In genomic region chr5:150162142-150162513, GRCh38 we compare ENCODE assay signal across 18 cellular contexts. TPM values are rescaled to one million over a fixed set of nuclear protein-coding genes. Genes with fewer than 3 reads are reported as not detected.
A peak's percentile ranks its signal among the peaks of the same experiment; 100 is the strongest.
DNase-seq lines count a peak whose midpoint lies in the region; ATAC-seq, FAIRE-seq and TF ChIP-seq lines count a peak whose summit lies in the region.
"Had no signal": no experiment of that assay in that cellular context is flagged by ENCODE, and none has a peak within 500 bp of the region (broad histone marks: within the 10 kb centered on the region; RNA-seq: fewer than 3 reads in every experiment).

No MANE protein-coding gene starts in this region.

- H2BK12ac ChIP-seq in H1 (ENCODE audit: low read depth, low read length) (no peak overlapping the region), trophoblast cell (ENCODE audit: low read length) (peak overlapping the region; percentile 61)

- peak overlapping the region; percentile 0 for H4K12ac ChIP-seq in trophoblast cell (ENCODE audit: low read depth, low read length)

- H3K56ac ChIP-seq in IMR-90 (ENCODE audit: extremely low read depth, insufficient read depth, low read length), result no peak overlapping the region
- H3K56ac ChIP-seq in H1 (replicated peaks; ENCODE audit: insufficient read length, low read depth, low read length), result no peak overlapping the region

- POLR2A ChIA-PET in IMR-90 (lab: Charles Lee; ENCODE audit: unreplicated experiment), result no interaction called here
- POLR2A ChIA-PET in H1 (lab: Charles Lee; ENCODE audit: partially characterized antibody), result interaction anchor here (1.1 kb wide), 2 partner anchors 54 to 58 kb away, joined by 3 read pairs; no protein-coding TSS in a partner anchor

- H3K9me3 ChIP-seq in BLaER1, result no peaks in the 10 kb centered on the region
- H3K9me3 ChIP-seq in IMR-90 (ENCODE audit: control insufficient read depth, insufficient read depth, low read length), result no peaks in the 10 kb centered on the region
- no peaks in the 10 kb centered on the region for H3K9me3 ChIP-seq in H1 (ENCODE audit: insufficient read depth in 2 of 2, low read depth in 1 of 2, low read length in 1 of 2)
- peaks cover 2% of the 10 kb centered on the region for H3K9me3 ChIP-seq in trophoblast cell (ENCODE audit: insufficient read depth, low read depth, low read length)
- no peaks in the 10 kb centered on the region for H3K9me3 ChIP-seq in Karpas-422 (ENCODE audit: low read length)

- no peak overlapping the region for H4K5ac ChIP-seq in IMR-90 (ENCODE audit: low read depth, low read length)
- H4K5ac ChIP-seq in H1 (ENCODE audit: insufficient read length, low read depth, low read length), result no peak overlapping the region

- no peak overlapping the region for H2BK5ac ChIP-seq in IMR-90 (ENCODE audit: low read depth, low read length, poor library complexity, severe bottlenecking)
- no peak overlapping the region for H2BK5ac ChIP-seq in H1 (ENCODE audit: low read depth, low read length)
- H2BK5ac ChIP-seq in trophoblast cell (ENCODE audit: low read depth, low read length, poor library complexity), result peak overlapping the region; percentile 18

- no TSS peak for BruUV-seq in IMR-90 (replicated peaks; lab: Mats Ljungman, UMichigan)

- DNase-seq in IMR-90 (no peak), H1 (ENCODE audit: low read depth in 1 of 2, low spot score in 2 of 2) (no peak), trophoblast cell (no peak), Karpas-422 (no peak), Ammon's horn (ENCODE audit: low spot score) (no peak)
- DNase-seq: DMS79 treated with DMSO at 0.1 percent for 48 hours, NCI-H2081 treated with DMSO at 0.1 percent for 48 hours, NCI-H524 treated with DMSO at 0.1 percent for 48 hours had no signal

- H3K23me2 ChIP-seq in H1 (ENCODE audit: low read depth, low read length), result peaks cover 1% of the 10 kb centered on the region; the same call in 1 of the 2 replicates

- peaks cover 0 to 31% of the 10 kb centered on the region in 2 experiments; a peak in 2 of 4 replicates for H3K79me1 ChIP-seq in IMR-90 (ENCODE audit: low read depth in 1 of 2, low read length in 2 of 2)
- H3K79me1 ChIP-seq in H1 (ENCODE audit: low read depth, low read length), result no peaks in the 10 kb centered on the region
- peaks cover 27% of the 10 kb centered on the region for H3K79me1 ChIP-seq in trophoblast cell (ENCODE audit: low read length)

- H3K79me2 ChIP-seq in H1 (ENCODE audit: control insufficient read depth in 1 of 2, insufficient read depth in 2 of 2, low read length in 2 of 2), result no peaks in the 10 kb centered on the region
- no peaks in the 10 kb centered on the region for H3K79me2 ChIP-seq in trophoblast cell (ENCODE audit: control insufficient read depth, insufficient read depth, low read length, poor library complexity)
- H3K79me2 ChIP-seq in Karpas-422 (ENCODE audit: low read length), result no peaks in the 10 kb centered on the region

- H3K9me1 ChIP-seq in IMR-90 (ENCODE audit: insufficient read depth, low read length), result peaks cover 30% of the 10 kb centered on the region

- H2AK9ac ChIP-seq in IMR-90 (replicated peaks; ENCODE audit: low read depth, low read length, poor library complexity), result peak overlapping the region; percentile 60

- no peak overlapping the region for H3K14ac ChIP-seq in IMR-90 (replicated peaks; ENCODE audit: low read depth, low read length)
- H3K14ac ChIP-seq in H1 (ENCODE audit: insufficient read length), result no peak overlapping the region
- peak overlapping the region; percentile 21 for H3K14ac ChIP-seq in trophoblast cell (ENCODE audit: low read length)

- dilution Hi-C loops in IMR-90 (cut with HindIII; ENCODE audit: low sequenced_read_pairs, unreplicated experiment), result no loop called here

- no peak for FAIRE-seq in H1 (lab: Jason Lieb, UNC)

- TF ChIP-seq CTCF in IMR-90 (conservative IDR thresholded peaks at IDR 0.05; ENCODE audit: low read depth, low read length) (no peak), H1 (IDR thresholded peaks at IDR 0.05; ENCODE audit: control extremely low read depth in 1 of 3, insufficient read depth in 1 of 3, low read depth in 1 of 3, low read length in 3 of 3) (no peak)

- no peak overlapping the region for H3K4ac ChIP-seq in IMR-90 (ENCODE audit: low read depth, low read length)
- no peak overlapping the region for H3K4ac ChIP-seq in H1 (replicated peaks; ENCODE audit: insufficient read length, low read depth, low read length)
- peak overlapping the region; percentile 38 for H3K4ac ChIP-seq in trophoblast cell (ENCODE audit: low read depth, low read length)

- intact Hi-C loops in IMR-90 (cut with micrococcal nuclease), result no loop called here

- H3K4me1 ChIP-seq in BLaER1 (peaks cover 94% of the 10 kb centered on the region), IMR-90 (ENCODE audit: control insufficient read depth, insufficient read depth, low read length) (peaks cover 26% of the 10 kb centered on the region), H1 (replicated peaks in 1 of 4; ENCODE audit: control insufficient read depth in 3 of 4, insufficient read depth in 4 of 4, low read length in 3 of 4) (peaks cover 3 to 10% (median 6%) of the 10 kb centered on the region in 4 experiments), trophoblast cell (ENCODE audit: control insufficient read depth in 1 of 2, insufficient read depth in 2 of 2, low read length in 2 of 2) (peaks cover 23 to 46% of the 10 kb centered on the region in 2 experiments), Karpas-422 (ENCODE audit: low read length) (peaks cover 9% of the 10 kb centered on the region)
- H3K4me1 ChIP-seq: foreskin keratinocyte had no signal

- no peak for ATAC-seq in IMR-90 (ENCODE audit: low read depth)
- ATAC-seq in HG03196 (IDR thresholded peaks at IDR 0.05; ENCODE audit: unreplicated experiment), result no peak
- ATAC-seq in GM21825 (IDR thresholded peaks at IDR 0.05; ENCODE audit: unreplicated experiment), result no peak

- TF ChIP-seq RAD21 in IMR-90 (IDR thresholded peaks at IDR 0.05; ENCODE audit: low read length), result no peak
- no peak for TF ChIP-seq RAD21 in H1 (IDR thresholded peaks at IDR 0.05 in 1 of 2, conservative IDR thresholded peaks at IDR 0.05 in 1 of 2; ENCODE audit: low read depth in 2 of 2, low read length in 2 of 2)

- H3K4me2 ChIP-seq in BLaER1 (peak overlapping the region; percentile 100), IMR-90 (ENCODE audit: low read depth, low read length) (no peak overlapping the region), H1 (ENCODE audit: insufficient read depth in 1 of 2, low read depth in 2 of 2, low read length in 2 of 2) (no peak overlapping the region), trophoblast cell (ENCODE audit: low read length) (no peak overlapping the region), Karpas-422 (ENCODE audit: low read depth, low read length, poor library complexity, severe bottlenecking) (no peak overlapping the region)

- H3K9ac ChIP-seq in BLaER1, result peak overlapping the region; percentile 64; the same call in 1 of the 2 replicates
- no peak overlapping the region for H3K9ac ChIP-seq in IMR-90 (ENCODE audit: low read depth, low read length)
- H3K9ac ChIP-seq in H1 (replicated peaks in 1 of 4; ENCODE audit: extremely low read depth in 1 of 4, low read depth in 3 of 4, low read length in 3 of 4), result no peak overlapping the region
- H3K9ac ChIP-seq in trophoblast cell (ENCODE audit: low read length), result no peak overlapping the region
- no peak overlapping the region for H3K9ac ChIP-seq in Karpas-422 (ENCODE audit: low read length)

- H2AFZ ChIP-seq in IMR-90 (replicated peaks; ENCODE audit: low read length, poor library complexity) (peak overlapping the region; percentile 79), H1 (ENCODE audit: low read length) (no peak overlapping the region), trophoblast cell (ENCODE audit: insufficient read depth, low read length, poor library complexity) (no peak overlapping the region), Karpas-422 (ENCODE audit: low read length) (no peak overlapping the region)

- no peak overlapping the region for H3K23ac ChIP-seq in IMR-90 (ENCODE audit: low read depth, low read length)
- H3K23ac ChIP-seq in H1 (ENCODE audit: insufficient read length), result no peak overlapping the region
- H3K23ac ChIP-seq in trophoblast cell (ENCODE audit: low read length), result no peak overlapping the region

- 100% methylated on average over 1 of the region's 3 CpGs; no CpG with 5 or more reads in 1 of the 2 experiments for WGBS in IMR-90 (ENCODE audit: extremely low coverage in 2 of 2, insufficient read length in 1 of 2), 2 experiments
- 91% methylated on average over 3 of the region's 3 CpGs; no CpG with 5 or more reads in 1 of the 2 experiments for WGBS in H1 (ENCODE audit: extremely low coverage in 1 of 2, insufficient coverage in 1 of 2, insufficient read length in 1 of 2, insufficient replicate concordance in 2 of 2, low coverage in 1 of 2, low lambda C conversion rate in 2 of 2, missing lambda C conversion rate in 1 of 2), 2 experiments
- WGBS in trophoblast cell (ENCODE audit: extremely low coverage, insufficient coverage, insufficient read length), result no CpG with 5 or more reads among the region's 3 CpGs

- H4K8ac ChIP-seq in IMR-90 (ENCODE audit: low read depth in 2 of 2, low read length in 2 of 2) (peak overlapping the region in 1 of 2 experiments; percentile 50; a peak in 1 of 4 replicates), H1 (ENCODE audit: extremely low read depth, insufficient read depth, low read length) (peak overlapping the region; percentile 9; the same call in 1 of the 2 replicates), trophoblast cell (ENCODE audit: low read depth, low read length) (peak overlapping the region; percentile 66)

- H3K27me3 ChIP-seq in BLaER1 (no peaks in the 10 kb centered on the region), IMR-90 (ENCODE audit: control insufficient read depth, insufficient read depth, low read length) (no peaks in the 10 kb centered on the region), H1 (replicated peaks in 1 of 4; ENCODE audit: control insufficient read depth in 3 of 4, extremely low read depth in 1 of 4, insufficient read depth in 3 of 4, low read length in 3 of 4) (peaks cover 27 to 37% (median 33%) of the 10 kb centered on the region in 4 experiments), trophoblast cell (ENCODE audit: insufficient read depth, low read length) (peaks cover 3% of the 10 kb centered on the region), Karpas-422 (ENCODE audit: low read length) (no peaks in the 10 kb centered on the region)

- no peak overlapping the region; the same call in 2 of the 3 replicates for H2BK15ac ChIP-seq in IMR-90 (ENCODE audit: low read depth, low read length)
- no peak overlapping the region for H2BK15ac ChIP-seq in H1 (ENCODE audit: low read length)

- H3K18ac ChIP-seq in IMR-90 (ENCODE audit: low read depth, low read length) (no peak overlapping the region), H1 (ENCODE audit: extremely low read depth, low read length) (no peak overlapping the region), trophoblast cell (ENCODE audit: low read length) (peak overlapping the region; percentile 31)

- H2BK20ac ChIP-seq in IMR-90 (ENCODE audit: low read depth, low read length) (no peak overlapping the region), H1 (ENCODE audit: low read length) (no peak overlapping the region)

- H2BK120ac ChIP-seq in IMR-90 (ENCODE audit: low read depth, low read length) (peak overlapping the region; percentile 85; the same call in 1 of the 2 replicates), H1 (replicated peaks; ENCODE audit: low read depth, low read length) (no peak overlapping the region), trophoblast cell (ENCODE audit: insufficient read depth, low read length, poor library complexity) (peak overlapping the region; percentile 21)

- in situ Hi-C loops in IMR-90 (cut with MboI; ENCODE audit: low sequenced_read_pairs), result no loop called here

- H4K20me1 ChIP-seq in BLaER1 (no peaks in the 10 kb centered on the region), IMR-90 (ENCODE audit: insufficient read depth, low read length) (no peaks in the 10 kb centered on the region), H1 (replicated peaks in 1 of 2; ENCODE audit: control insufficient read depth in 1 of 2, insufficient read depth in 2 of 2, low read length in 2 of 2) (peaks cover 0 to 4% of the 10 kb centered on the region in 2 experiments), Karpas-422 (ENCODE audit: insufficient read depth, low read depth, low read length) (peaks cover 7% of the 10 kb centered on the region; the same call in 1 of the 2 replicates)

- no peaks in the 10 kb centered on the region for H3K36me3 ChIP-seq in BLaER1
- H3K36me3 ChIP-seq in IMR-90 (ENCODE audit: control insufficient read depth, insufficient read depth, low read length), result no peaks in the 10 kb centered on the region
- no peaks in the 10 kb centered on the region; a peak in 1 of 8 replicates for H3K36me3 ChIP-seq in H1 (ENCODE audit: control insufficient read depth in 2 of 4, insufficient read depth in 4 of 4, low read length in 3 of 4)
- H3K36me3 ChIP-seq in trophoblast cell (ENCODE audit: control insufficient read depth in 1 of 2, insufficient read depth in 2 of 2, low read length in 2 of 2), result no peaks in the 10 kb centered on the region
- no peaks in the 10 kb centered on the region for H3K36me3 ChIP-seq in Karpas-422 (ENCODE audit: insufficient read depth, low read length)

- peak overlapping the region; percentile 71 for H2AK5ac ChIP-seq in IMR-90 (ENCODE audit: low read depth, low read length)
- H2AK5ac ChIP-seq in H1 (ENCODE audit: low read depth, low read length), result no peak overlapping the region
- H2AK5ac ChIP-seq in trophoblast cell (ENCODE audit: low read length), result peak overlapping the region; percentile 11

- H3K4me3 ChIP-seq in BLaER1 (no peak overlapping the region), IMR-90 (ENCODE audit: insufficient read depth, low read depth, low read length) (no peak overlapping the region), H1 (ENCODE audit: extremely low read depth in 1 of 4, insufficient read depth in 2 of 4, low read depth in 3 of 4, low read length in 4 of 4) (no peak overlapping the region), trophoblast cell (ENCODE audit: low read depth, low read length) (no peak overlapping the region), Karpas-422 (ENCODE audit: low read length) (no peak overlapping the region)

- TF ChIP-seq POLR2A in IMR-90 (IDR thresholded peaks at IDR 0.05; ENCODE audit: low read depth, low read length) (no peak), H1 (IDR thresholded peaks at IDR 0.05; ENCODE audit: control extremely low read depth in 1 of 2, low read depth in 2 of 2, low read length in 2 of 2) (no peak)

- H3K27ac ChIP-seq in BLaER1 (peak overlapping the region; percentile 93), IMR-90 (ENCODE audit: insufficient read depth, low read length) (no peak overlapping the region), H1 (ENCODE audit: low read depth, low read length) (no peak overlapping the region), trophoblast cell (ENCODE audit: low read depth, low read length) (no peak overlapping the region), Karpas-422 (ENCODE audit: low read length) (no peak overlapping the region)
- H3K27ac ChIP-seq: foreskin keratinocyte had no signal

- CTCF ChIA-PET in IMR-90 (lab: Yijun Ruan, JAX), result interaction anchor here (0.5 to 1.2 kb wide), 3 partner anchors 17 to 249 kb away, joined by 3 to 4 read pairs (median 3); no protein-coding TSS in a partner anchor
- CTCF ChIA-PET in H1 (lab: Charles Lee; ENCODE audit: partially characterized antibody), result interaction anchor here (0.5 to 15.3 kb wide), 44 partner anchors 9 to 293 kb away, joined by 3 to 372 read pairs (median 4); partner anchors contain the start of gene SLC6A7

- H4K91ac ChIP-seq in IMR-90 (ENCODE audit: insufficient read depth, low read depth, low read length) (0 out of 2 replicates have a peak overlapping the region, but pooled peaks have one; percentile 77), H1 (replicated peaks; ENCODE audit: insufficient read length, low read length) (no peak overlapping the region), trophoblast cell (ENCODE audit: low read depth, low read length) (peak overlapping the region; percentile 57)

- no peak for TF ChIP-seq EP300 in H1 (IDR thresholded peaks at IDR 0.05; ENCODE audit: borderline replicate concordance in 1 of 2, low read depth in 2 of 2, low read length in 2 of 2)

- no peaks in the 10 kb centered on the region for H3K9me2 ChIP-seq in Karpas-422 (replicated peaks; ENCODE audit: insufficient read depth, low read length)

RNA-seq across cellular contexts. Expression of gene CDX1, which starts 4.5 kb away (rescaled TPM):
- 0.18 TPM in 1 of 2 replicates, not detected in the other for total RNA-seq in IMR-90 (2012; rRNA removed)
- polyA plus RNA-seq in IMR-90 (2012; rRNA removed) (0.22 and 0.24 TPM in 2 replicates), H1 (2011; rRNA removed) (0.06 TPM in 1 of 2 replicates, not detected in the other)
- polyA plus RNA-seq in IMR-90 (2012; cell fraction: cytosol; rRNA removed), result 0.22 and 0.56 TPM in 2 replicates
- polyA plus RNA-seq in IMR-90 (2012; cell fraction: nucleus; rRNA removed; ENCODE audit: low replicate concordance), result 0.28 and 0.41 TPM in 2 replicates
- total RNA-seq in H1 (2021; fragmentation: NEBNext Ultra II Directional; extraction: Animal tissue kit (Norgen Biotek cat#: 25700)), result not detected in 2 replicates
- not detected for polyA plus RNA-seq in H1 (2011; cell fraction: cytosol; rRNA removed)
- not detected for polyA plus RNA-seq in H1 (2011; cell fraction: nucleus; rRNA removed)
- not detected in 4 replicates for polyA plus RNA-seq in H1 (2012, experiment 1 of 2)
- polyA plus RNA-seq in H1 (2012, experiment 2 of 2), result 0.13 TPM
- polyA plus RNA-seq in H1 (2013, experiment 1 of 2), result 0.06 TPM
- 0.04 TPM for polyA plus RNA-seq in H1 (2013, experiment 2 of 2)
- polyA minus RNA-seq in H1 (2011; rRNA and poly(A)+ RNA removed), result not detected in 2 replicates
- polyA minus RNA-seq in H1 (2011; cell fraction: cytosol; rRNA and poly(A)+ RNA removed), result not detected
- not detected for polyA minus RNA-seq in H1 (2011; cell fraction: nucleus; rRNA and poly(A)+ RNA removed)
- 9.7 and 11.3 TPM in 2 replicates for polyA plus RNA-seq in trophoblast cell (2013)
- not detected in 2 replicates for total RNA-seq in Karpas-422 (2014; rRNA removed; shearing (Covaris generic); ENCODE audit: low replicate concordance)
- total RNA-seq: activated CD8-positive, alpha-beta memory T cell treated with anti-CD3 and anti-CD28 coated beads, Interleukin-2, amount 10 ng/mL, durations not matched to agents 7 days and 5 days; CD8-positive, alpha-beta memory T cell; endothelial cell of umbilical vein; foreskin keratinocyte; lower leg skin; SK-MEL-5 had no signal
- polyA plus RNA-seq: CD8-positive, alpha-beta memory T cell; endothelial cell of umbilical vein; foreskin keratinocyte had no signal

RNA-seq across cellular contexts. Expression of gene PDGFRB, which starts 6.5 kb away (rescaled TPM):
- total RNA-seq in IMR-90 (2012; rRNA removed), result 81.9 and 108 TPM in 2 replicates
- polyA plus RNA-seq in IMR-90 (2012; rRNA removed) (122 and 124 TPM in 2 replicates), H1 (2011; rRNA removed) (4.2 and 5.9 TPM in 2 replicates)
- 69.9 and 116 TPM in 2 replicates for polyA plus RNA-seq in IMR-90 (2012; cell fraction: cytosol; rRNA removed)
- 238 and 330 TPM in 2 replicates for polyA plus RNA-seq in IMR-90 (2012; cell fraction: nucleus; rRNA removed; ENCODE audit: low replicate concordance)
- total RNA-seq in H1 (2021; fragmentation: NEBNext Ultra II Directional; extraction: Animal tissue kit (Norgen Biotek cat#: 25700)), result 13.7 and 15.9 TPM in 2 replicates
- 3.6 TPM for polyA plus RNA-seq in H1 (2011; cell fraction: cytosol; rRNA removed)
- 12.1 TPM for polyA plus RNA-seq in H1 (2011; cell fraction: nucleus; rRNA removed)
- polyA plus RNA-seq in H1 (2012, experiment 1 of 2), result 4.0 to 5.6 TPM (median 5.0 TPM) in 4 replicates
- 3.9 TPM for polyA plus RNA-seq in H1 (2012, experiment 2 of 2)
- polyA plus RNA-seq in H1 (2013, experiment 1 of 2), result 14.2 TPM
- 15.0 TPM for polyA plus RNA-seq in H1 (2013, experiment 2 of 2)
- polyA minus RNA-seq in H1 (2011; rRNA and poly(A)+ RNA removed), result 15.1 and 15.7 TPM in 2 replicates
- 6.9 TPM for polyA minus RNA-seq in H1 (2011; cell fraction: cytosol; rRNA and poly(A)+ RNA removed)
- polyA minus RNA-seq in H1 (2011; cell fraction: nucleus; rRNA and poly(A)+ RNA removed), result 21.7 TPM
- 91.3 and 93.4 TPM in 2 replicates for polyA plus RNA-seq in trophoblast cell (2013)
- not detected in 2 replicates for total RNA-seq in Karpas-422 (2014; rRNA removed; shearing (Covaris generic); ENCODE audit: low replicate concordance)
- total RNA-seq: foreskin keratinocyte had no signal
- polyA plus RNA-seq: foreskin keratinocyte had no signal

RNA-seq across cellular contexts. Expression of gene SLC6A7, which starts 27.7 kb away (rescaled TPM):
- under 0.01 TPM in 1 of 2 replicates, not detected in the other for total RNA-seq in IMR-90 (2012; rRNA removed)
- polyA plus RNA-seq in IMR-90 (2012; rRNA removed), result not detected in 2 replicates
- polyA plus RNA-seq in IMR-90 (2012; cell fraction: cytosol; rRNA removed), result 0.01 TPM in 1 of 2 replicates, not detected in the other
- polyA plus RNA-seq in IMR-90 (2012; cell fraction: nucleus; rRNA removed; ENCODE audit: low replicate concordance), result 0.08 and 0.16 TPM in 2 replicates
- total RNA-seq in H1 (2021; fragmentation: NEBNext Ultra II Directional; extraction: Animal tissue kit (Norgen Biotek cat#: 25700)), result 0.07 TPM in 1 of 2 replicates, not detected in the other
- polyA plus RNA-seq in H1 (2011; rRNA removed), result 0.02 and 0.12 TPM in 2 replicates
- polyA plus RNA-seq in H1 (2011; cell fraction: cytosol; rRNA removed), result 0.04 TPM
- polyA plus RNA-seq in H1 (2011; cell fraction: nucleus; rRNA removed), result 0.58 TPM
- 0.09 to 0.13 TPM (median 0.11 TPM) in 3 of 4 replicates, not detected in the other for polyA plus RNA-seq in H1 (2012, experiment 1 of 2)
- polyA plus RNA-seq in H1 (2012, experiment 2 of 2), result not detected
- 0.06 TPM for polyA plus RNA-seq in H1 (2013, experiment 1 of 2)
- 0.06 TPM for polyA plus RNA-seq in H1 (2013, experiment 2 of 2)
- 0.41 TPM in 1 of 2 replicates, not detected in the other for polyA minus RNA-seq in H1 (2011; rRNA and poly(A)+ RNA removed)
- polyA minus RNA-seq in H1 (2011; cell fraction: cytosol; rRNA and poly(A)+ RNA removed), result not detected
- not detected for polyA minus RNA-seq in H1 (2011; cell fraction: nucleus; rRNA and poly(A)+ RNA removed)
- polyA plus RNA-seq in trophoblast cell (2013), result 0.01 and 0.03 TPM in 2 replicates
- not detected in 2 replicates for total RNA-seq in Karpas-422 (2014; rRNA removed; shearing (Covaris generic); ENCODE audit: low replicate concordance)
- total RNA-seq: activated CD8-positive, alpha-beta memory T cell treated with anti-CD3 and anti-CD28 coated beads, Interleukin-2, amount 10 ng/mL, durations not matched to agents 7 days and 5 days; CD8-positive, alpha-beta memory T cell; endothelial cell of umbilical vein; foreskin keratinocyte; SK-MEL-5 had no signal
- polyA plus RNA-seq: AG04450; CD8-positive, alpha-beta memory T cell; endothelial cell of umbilical vein; foreskin keratinocyte had no signal

Comparison
In these comparisons a context has a peak if more than half of its experiments do, and no peak if none do; other contexts are left out.
1. RNA of gene PDGFRB, which starts 6.5 kb away (total RNA-seq): 81.9 to 108 TPM in IMR-90 and 13.7 to 15.9 TPM in H1; not detected in Karpas-422; every median in the first group is over 10 times any median in the second.